Comparison of ENCODE assay signal across 1 cellular context in the genomic region with DNA sequence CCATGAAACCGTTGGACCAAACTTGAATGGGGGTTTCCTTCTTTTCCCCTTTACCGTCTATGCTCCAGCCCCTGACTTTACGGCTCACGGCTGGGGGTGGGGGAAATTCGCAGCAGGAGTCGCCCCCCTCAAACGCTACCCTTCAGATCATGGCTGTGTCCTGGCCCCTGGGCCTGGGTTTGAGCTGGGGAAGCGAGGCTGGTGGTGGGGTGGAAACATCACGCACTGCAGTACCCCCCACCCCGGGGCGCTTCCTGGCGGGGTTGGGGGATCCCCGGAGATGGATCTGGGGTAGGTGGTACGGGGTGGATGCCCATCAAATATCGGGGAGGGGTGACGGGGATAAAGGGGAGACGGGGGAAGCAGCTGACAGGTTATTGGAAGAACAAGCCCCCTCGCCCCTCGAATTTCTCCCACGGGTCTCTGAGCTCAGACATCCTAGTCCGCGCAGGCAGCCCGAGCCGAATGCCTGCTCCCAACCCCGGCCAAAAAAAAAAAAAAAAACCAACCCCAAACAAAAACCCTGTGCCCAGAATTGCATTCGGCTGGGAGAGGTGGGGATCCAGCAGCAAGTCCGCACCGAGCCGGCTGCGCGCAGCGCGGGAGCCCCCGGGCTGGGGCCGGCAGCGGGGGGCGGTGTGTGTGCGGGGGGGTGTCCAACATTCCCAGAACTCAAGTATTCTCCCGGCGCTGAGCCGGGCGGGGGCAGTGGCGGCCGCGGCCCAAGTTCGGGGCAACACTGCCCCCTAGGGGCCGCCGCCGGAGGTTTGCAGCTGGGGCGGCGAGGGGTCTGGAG.
TF ChIP-seq lines count a peak whose summit lies in the region.

No MANE protein-coding gene starts in this region.

TF ChIP-seq in K562, 482 proteins besides CTCF, POLR2A, EP300 and RAD21 (continued from another document and continues in another):
- TF ChIP-seq, protein P1, sequence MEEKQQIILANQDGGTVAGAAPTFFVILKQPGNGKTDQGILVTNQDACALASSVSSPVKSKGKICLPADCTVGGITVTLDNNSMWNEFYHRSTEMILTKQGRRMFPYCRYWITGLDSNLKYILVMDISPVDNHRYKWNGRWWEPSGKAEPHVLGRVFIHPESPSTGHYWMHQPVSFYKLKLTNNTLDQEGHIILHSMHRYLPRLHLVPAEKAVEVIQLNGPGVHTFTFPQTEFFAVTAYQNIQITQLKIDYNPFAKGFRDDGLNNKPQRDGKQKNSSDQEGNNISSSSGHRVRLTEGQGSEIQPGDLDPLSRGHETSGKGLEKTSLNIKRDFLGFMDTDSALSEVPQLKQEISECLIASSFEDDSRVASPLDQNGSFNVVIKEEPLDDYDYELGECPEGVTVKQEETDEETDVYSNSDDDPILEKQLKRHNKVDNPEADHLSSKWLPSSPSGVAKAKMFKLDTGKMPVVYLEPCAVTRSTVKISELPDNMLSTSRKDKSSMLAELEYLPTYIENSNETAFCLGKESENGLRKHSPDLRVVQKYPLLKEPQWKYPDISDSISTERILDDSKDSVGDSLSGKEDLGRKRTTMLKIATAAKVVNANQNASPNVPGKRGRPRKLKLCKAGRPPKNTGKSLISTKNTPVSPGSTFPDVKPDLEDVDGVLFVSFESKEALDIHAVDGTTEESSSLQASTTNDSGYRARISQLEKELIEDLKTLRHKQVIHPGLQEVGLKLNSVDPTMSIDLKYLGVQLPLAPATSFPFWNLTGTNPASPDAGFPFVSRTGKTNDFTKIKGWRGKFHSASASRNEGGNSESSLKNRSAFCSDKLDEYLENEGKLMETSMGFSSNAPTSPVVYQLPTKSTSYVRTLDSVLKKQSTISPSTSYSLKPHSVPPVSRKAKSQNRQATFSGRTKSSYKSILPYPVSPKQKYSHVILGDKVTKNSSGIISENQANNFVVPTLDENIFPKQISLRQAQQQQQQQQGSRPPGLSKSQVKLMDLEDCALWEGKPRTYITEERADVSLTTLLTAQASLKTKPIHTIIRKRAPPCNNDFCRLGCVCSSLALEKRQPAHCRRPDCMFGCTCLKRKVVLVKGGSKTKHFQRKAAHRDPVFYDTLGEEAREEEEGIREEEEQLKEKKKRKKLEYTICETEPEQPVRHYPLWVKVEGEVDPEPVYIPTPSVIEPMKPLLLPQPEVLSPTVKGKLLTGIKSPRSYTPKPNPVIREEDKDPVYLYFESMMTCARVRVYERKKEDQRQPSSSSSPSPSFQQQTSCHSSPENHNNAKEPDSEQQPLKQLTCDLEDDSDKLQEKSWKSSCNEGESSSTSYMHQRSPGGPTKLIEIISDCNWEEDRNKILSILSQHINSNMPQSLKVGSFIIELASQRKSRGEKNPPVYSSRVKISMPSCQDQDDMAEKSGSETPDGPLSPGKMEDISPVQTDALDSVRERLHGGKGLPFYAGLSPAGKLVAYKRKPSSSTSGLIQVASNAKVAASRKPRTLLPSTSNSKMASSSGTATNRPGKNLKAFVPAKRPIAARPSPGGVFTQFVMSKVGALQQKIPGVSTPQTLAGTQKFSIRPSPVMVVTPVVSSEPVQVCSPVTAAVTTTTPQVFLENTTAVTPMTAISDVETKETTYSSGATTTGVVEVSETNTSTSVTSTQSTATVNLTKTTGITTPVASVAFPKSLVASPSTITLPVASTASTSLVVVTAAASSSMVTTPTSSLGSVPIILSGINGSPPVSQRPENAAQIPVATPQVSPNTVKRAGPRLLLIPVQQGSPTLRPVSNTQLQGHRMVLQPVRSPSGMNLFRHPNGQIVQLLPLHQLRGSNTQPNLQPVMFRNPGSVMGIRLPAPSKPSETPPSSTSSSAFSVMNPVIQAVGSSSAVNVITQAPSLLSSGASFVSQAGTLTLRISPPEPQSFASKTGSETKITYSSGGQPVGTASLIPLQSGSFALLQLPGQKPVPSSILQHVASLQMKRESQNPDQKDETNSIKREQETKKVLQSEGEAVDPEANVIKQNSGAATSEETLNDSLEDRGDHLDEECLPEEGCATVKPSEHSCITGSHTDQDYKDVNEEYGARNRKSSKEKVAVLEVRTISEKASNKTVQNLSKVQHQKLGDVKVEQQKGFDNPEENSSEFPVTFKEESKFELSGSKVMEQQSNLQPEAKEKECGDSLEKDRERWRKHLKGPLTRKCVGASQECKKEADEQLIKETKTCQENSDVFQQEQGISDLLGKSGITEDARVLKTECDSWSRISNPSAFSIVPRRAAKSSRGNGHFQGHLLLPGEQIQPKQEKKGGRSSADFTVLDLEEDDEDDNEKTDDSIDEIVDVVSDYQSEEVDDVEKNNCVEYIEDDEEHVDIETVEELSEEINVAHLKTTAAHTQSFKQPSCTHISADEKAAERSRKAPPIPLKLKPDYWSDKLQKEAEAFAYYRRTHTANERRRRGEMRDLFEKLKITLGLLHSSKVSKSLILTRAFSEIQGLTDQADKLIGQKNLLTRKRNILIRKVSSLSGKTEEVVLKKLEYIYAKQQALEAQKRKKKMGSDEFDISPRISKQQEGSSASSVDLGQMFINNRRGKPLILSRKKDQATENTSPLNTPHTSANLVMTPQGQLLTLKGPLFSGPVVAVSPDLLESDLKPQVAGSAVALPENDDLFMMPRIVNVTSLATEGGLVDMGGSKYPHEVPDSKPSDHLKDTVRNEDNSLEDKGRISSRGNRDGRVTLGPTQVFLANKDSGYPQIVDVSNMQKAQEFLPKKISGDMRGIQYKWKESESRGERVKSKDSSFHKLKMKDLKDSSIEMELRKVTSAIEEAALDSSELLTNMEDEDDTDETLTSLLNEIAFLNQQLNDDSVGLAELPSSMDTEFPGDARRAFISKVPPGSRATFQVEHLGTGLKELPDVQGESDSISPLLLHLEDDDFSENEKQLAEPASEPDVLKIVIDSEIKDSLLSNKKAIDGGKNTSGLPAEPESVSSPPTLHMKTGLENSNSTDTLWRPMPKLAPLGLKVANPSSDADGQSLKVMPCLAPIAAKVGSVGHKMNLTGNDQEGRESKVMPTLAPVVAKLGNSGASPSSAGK (IDR thresholded peaks at IDR 0.05), result no peak
- TF ChIP-seq TEAD2 (tag; IDR thresholded peaks at IDR 0.05) (no peak), ZNF57 (CRISPR knock-in tag; IDR thresholded peaks at IDR 0.05) (0 out of 2 replicates have a peak, but pooled peaks have one; percentile 17), RAD51 (IDR thresholded peaks at IDR 0.05; ENCODE audit: borderline replicate concordance, low read depth) (no peak), KDM2B (CRISPR knock-in tag; IDR thresholded peaks at IDR 0.05) (peak; percentile 96), ZC3H11A (IDR thresholded peaks at IDR 0.05; ENCODE audit: low read depth, low read length) (no peak), TRIM24 (IDR thresholded peaks at IDR 0.05) (0 out of 4 replicates have a peak, but pooled peaks of 1 of the 2 experiments have one; percentile 6), ARNT (IDR thresholded peaks at IDR 0.05) (no peak), USF1 (CRISPR knock-in tag; IDR thresholded peaks at IDR 0.05) (no peak), ZBTB49 (CRISPR knock-in tag; IDR thresholded peaks at IDR 0.05; ENCODE audit: borderline replicate concordance) (no peak), STAT5B (CRISPR knock-in tag; IDR thresholded peaks at IDR 0.05) (no peak), ARID1B (IDR thresholded peaks at IDR 0.05) (peak; percentile 48; the same call in 1 of the 2 replicates), NCOA4 (IDR thresholded peaks at IDR 0.05; ENCODE audit: partially characterized antibody) (no peak), ZNF780A (CRISPR knock-in tag; IDR thresholded peaks at IDR 0.05) (no peak), BRCA1 (IDR thresholded peaks at IDR 0.05) (no peak), BRCA1 (CRISPR knock-in tag; IDR thresholded peaks at IDR 0.05) (no peak), FUS (optimal IDR thresholded peaks at IDR 0.05; ENCODE audit: low read depth, low read length) (no peak), ZNF707 (CRISPR knock-in tag; conservative IDR thresholded peaks at IDR 0.05) (no peak), CBFA2T3 (IDR thresholded peaks at IDR 0.05) (peak; percentile 16; the same call in 1 of the 2 replicates), CEBPZ (IDR thresholded peaks at IDR 0.05; ENCODE audit: borderline replicate concordance, low read depth, low read length) (no peak), TCF7L2 (IDR thresholded peaks at IDR 0.05; ENCODE audit: low read depth, low read length) (no peak), HDAC1 (IDR thresholded peaks at IDR 0.05) (peak in 1 of 2 experiments; percentile 84; a peak in 2 of 4 replicates), DNMT1 (IDR thresholded peaks at IDR 0.05) (no peak), SUPT5H (IDR thresholded peaks at IDR 0.05) (no peak), NFIX (CRISPR knock-in tag; IDR thresholded peaks at IDR 0.05; ENCODE audit: low read depth) (no peak), EWSR1 (IDR thresholded peaks at IDR 0.05; ENCODE audit: borderline replicate concordance, low read depth, partially characterized antibody) (no peak), ATF2 (CRISPR knock-in tag; IDR thresholded peaks at IDR 0.05) (no peak), NCOA2 (IDR thresholded peaks at IDR 0.05; ENCODE audit: partially characterized antibody in 2 of 2) (no peak), KDM5B (IDR thresholded peaks at IDR 0.05; ENCODE audit: insufficient replicate concordance, low read depth, low read length) (peak; percentile 33), CC2D1A (IDR thresholded peaks at IDR 0.05) (peak; percentile 63; the same call in 1 of the 2 replicates), U2AF2 (optimal IDR thresholded peaks at IDR 0.05; ENCODE audit: low read depth, low read length) (no peak), RUNX1 (IDR thresholded peaks at IDR 0.05; ENCODE audit: low read depth) (no peak)
- TF ChIP-seq, protein P2, sequence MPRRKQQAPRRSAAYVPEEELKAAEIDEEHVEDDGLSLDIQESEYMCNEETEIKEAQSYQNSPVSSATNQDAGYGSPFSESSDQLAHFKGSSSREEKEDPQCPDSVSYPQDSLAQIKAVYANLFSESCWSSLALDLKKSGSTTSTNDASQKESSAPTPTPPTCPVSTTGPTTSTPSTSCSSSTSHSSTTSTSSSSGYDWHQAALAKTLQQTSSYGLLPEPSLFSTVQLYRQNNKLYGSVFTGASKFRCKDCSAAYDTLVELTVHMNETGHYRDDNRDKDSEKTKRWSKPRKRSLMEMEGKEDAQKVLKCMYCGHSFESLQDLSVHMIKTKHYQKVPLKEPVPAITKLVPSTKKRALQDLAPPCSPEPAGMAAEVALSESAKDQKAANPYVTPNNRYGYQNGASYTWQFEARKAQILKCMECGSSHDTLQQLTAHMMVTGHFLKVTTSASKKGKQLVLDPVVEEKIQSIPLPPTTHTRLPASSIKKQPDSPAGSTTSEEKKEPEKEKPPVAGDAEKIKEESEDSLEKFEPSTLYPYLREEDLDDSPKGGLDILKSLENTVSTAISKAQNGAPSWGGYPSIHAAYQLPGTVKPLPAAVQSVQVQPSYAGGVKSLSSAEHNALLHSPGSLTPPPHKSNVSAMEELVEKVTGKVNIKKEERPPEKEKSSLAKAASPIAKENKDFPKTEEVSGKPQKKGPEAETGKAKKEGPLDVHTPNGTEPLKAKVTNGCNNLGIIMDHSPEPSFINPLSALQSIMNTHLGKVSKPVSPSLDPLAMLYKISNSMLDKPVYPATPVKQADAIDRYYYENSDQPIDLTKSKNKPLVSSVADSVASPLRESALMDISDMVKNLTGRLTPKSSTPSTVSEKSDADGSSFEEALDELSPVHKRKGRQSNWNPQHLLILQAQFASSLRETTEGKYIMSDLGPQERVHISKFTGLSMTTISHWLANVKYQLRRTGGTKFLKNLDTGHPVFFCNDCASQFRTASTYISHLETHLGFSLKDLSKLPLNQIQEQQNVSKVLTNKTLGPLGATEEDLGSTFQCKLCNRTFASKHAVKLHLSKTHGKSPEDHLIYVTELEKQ (CRISPR knock-in tag; IDR thresholded peaks at IDR 0.05), result no peak
